Comparison of ENCODE assay signal across 1 cellular context in the genomic region with DNA sequence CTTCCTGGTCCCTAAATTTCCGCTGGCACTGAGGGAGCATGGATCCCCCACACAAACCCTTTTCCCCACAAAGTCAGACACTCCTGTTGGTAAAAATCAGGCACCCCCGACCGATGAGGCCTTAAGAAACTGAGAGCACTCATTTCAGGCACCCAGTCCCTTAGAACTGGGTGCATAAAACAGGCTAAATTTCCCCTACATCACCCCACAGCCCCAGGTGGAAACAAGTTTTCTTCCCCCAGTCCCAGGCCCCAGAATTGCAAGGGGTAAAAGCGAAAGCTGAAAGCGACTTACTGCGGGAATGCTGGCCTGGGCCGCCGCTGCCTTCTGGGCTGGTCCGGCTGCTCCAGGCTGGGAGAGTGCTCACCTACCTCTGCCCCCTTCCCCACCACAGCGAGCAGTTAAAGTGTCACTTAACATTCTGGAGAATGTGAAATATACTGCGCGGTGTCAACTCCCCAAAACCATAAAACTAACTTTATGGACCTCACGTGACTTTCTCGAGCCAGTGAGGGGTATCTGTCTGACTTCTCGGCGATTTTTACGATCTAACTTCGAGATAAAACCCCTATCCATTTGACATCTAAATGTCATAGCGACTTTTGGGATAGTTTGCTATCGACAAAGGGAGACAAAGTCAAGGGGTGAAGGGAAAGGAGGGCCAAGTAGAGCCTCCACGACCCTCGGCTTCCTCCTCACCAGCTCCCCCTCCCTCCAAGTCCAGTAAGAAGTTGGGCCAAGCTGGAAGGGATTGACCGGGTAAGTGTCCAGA.
TF ChIP-seq lines count a peak whose summit lies in the region.

Gene HOXB3, minus strand, starts transcription at position 411 of the 772 bp plus-strand sequence. CDS start 37,767 bp downstream, outside the sequence.

TF ChIP-seq in HEK293, 187 proteins besides CTCF, POLR2A, EP300 and RAD21 (continued from another document and continues in another):
- no peak for TF ChIP-seq ZNF48 (tag by site-specific recombination; IDR thresholded peaks at IDR 0.05)
- TF ChIP-seq, protein P1, sequence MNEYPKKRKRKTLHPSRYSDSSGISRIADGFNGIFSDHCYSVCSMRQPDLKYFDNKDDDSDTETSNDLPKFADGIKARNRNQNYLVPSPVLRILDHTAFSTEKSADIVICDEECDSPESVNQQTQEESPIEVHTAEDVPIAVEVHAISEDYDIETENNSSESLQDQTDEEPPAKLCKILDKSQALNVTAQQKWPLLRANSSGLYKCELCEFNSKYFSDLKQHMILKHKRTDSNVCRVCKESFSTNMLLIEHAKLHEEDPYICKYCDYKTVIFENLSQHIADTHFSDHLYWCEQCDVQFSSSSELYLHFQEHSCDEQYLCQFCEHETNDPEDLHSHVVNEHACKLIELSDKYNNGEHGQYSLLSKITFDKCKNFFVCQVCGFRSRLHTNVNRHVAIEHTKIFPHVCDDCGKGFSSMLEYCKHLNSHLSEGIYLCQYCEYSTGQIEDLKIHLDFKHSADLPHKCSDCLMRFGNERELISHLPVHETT (tag by site-specific recombination; IDR thresholded peaks at IDR 0.05), result peak; percentile 83
- peak; percentile 78 for TF ChIP-seq ZBTB17 (tag by site-specific recombination; IDR thresholded peaks at IDR 0.05)
- TF ChIP-seq MZF1 (tag by site-specific recombination; IDR thresholded peaks at IDR 0.05; ENCODE audit: borderline replicate concordance), result peak; percentile 98
- TF ChIP-seq ZNF600 (tag by site-specific recombination; IDR thresholded peaks at IDR 0.05), result peak; percentile 69
- TF ChIP-seq ZNF24 (tag by site-specific recombination; IDR thresholded peaks at IDR 0.05), result peak; percentile 53; the same call in 1 of the 2 replicates
- TF ChIP-seq GLIS1 (tag by site-specific recombination; IDR thresholded peaks at IDR 0.05), result peak; percentile 86
- peak; percentile 39 for TF ChIP-seq ZBTB8A (tag by site-specific recombination; IDR thresholded peaks at IDR 0.05)
- peak; percentile 59; the same call in 1 of the 2 replicates for TF ChIP-seq ZIC2 (tag by site-specific recombination; IDR thresholded peaks at IDR 0.05)
- TF ChIP-seq ZNF76 (tag by site-specific recombination; IDR thresholded peaks at IDR 0.05; ENCODE audit: borderline replicate concordance, low read depth), result peak; percentile 41; the same call in 1 of the 2 replicates
- TF ChIP-seq KLF9 (tag by site-specific recombination; IDR thresholded peaks at IDR 0.05; ENCODE audit: low read depth), result no peak
- TF ChIP-seq ZBTB26 (tag by site-specific recombination; optimal IDR thresholded peaks at IDR 0.05), result peak; percentile 25
- TF ChIP-seq, protein P2, sequence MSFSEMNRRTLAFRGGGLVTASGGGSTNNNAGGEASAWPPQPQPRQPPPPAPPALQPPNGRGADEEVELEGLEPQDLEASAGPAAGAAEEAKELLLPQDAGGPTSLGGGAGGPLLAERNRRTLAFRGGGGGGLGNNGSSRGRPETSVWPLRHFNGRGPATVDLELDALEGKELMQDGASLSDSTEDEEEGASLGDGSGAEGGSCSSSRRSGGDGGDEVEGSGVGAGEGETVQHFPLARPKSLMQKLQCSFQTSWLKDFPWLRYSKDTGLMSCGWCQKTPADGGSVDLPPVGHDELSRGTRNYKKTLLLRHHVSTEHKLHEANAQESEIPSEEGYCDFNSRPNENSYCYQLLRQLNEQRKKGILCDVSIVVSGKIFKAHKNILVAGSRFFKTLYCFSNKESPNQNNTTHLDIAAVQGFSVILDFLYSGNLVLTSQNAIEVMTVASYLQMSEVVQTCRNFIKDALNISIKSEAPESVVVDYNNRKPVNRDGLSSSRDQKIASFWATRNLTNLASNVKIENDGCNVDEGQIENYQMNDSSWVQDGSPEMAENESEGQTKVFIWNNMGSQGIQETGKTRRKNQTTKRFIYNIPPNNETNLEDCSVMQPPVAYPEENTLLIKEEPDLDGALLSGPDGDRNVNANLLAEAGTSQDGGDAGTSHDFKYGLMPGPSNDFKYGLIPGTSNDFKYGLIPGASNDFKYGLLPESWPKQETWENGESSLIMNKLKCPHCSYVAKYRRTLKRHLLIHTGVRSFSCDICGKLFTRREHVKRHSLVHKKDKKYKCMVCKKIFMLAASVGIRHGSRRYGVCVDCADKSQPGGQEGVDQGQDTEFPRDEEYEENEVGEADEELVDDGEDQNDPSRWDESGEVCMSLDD (tag by site-specific recombination; IDR thresholded peaks at IDR 0.05), result peak; percentile 66
- no peak; the same call in 1 of the 2 replicates for TF ChIP-seq TCF7L2 (IDR thresholded peaks at IDR 0.05; ENCODE audit: borderline replicate concordance, low read depth, low read length)
- TF ChIP-seq YY1 (tag by site-specific recombination; IDR thresholded peaks at IDR 0.05), result no peak
- TF ChIP-seq GFI1B (tag by site-specific recombination; IDR thresholded peaks at IDR 0.05), result 0 out of 2 replicates have a peak, but pooled peaks have one; percentile 22
- TF ChIP-seq ZFP69B (tag by site-specific recombination; IDR thresholded peaks at IDR 0.05), result peak; percentile 19; the same call in 1 of the 2 replicates
- TF ChIP-seq ZSCAN18 (tag by site-specific recombination; IDR thresholded peaks at IDR 0.05), result no peak
- TF ChIP-seq, protein P3, sequence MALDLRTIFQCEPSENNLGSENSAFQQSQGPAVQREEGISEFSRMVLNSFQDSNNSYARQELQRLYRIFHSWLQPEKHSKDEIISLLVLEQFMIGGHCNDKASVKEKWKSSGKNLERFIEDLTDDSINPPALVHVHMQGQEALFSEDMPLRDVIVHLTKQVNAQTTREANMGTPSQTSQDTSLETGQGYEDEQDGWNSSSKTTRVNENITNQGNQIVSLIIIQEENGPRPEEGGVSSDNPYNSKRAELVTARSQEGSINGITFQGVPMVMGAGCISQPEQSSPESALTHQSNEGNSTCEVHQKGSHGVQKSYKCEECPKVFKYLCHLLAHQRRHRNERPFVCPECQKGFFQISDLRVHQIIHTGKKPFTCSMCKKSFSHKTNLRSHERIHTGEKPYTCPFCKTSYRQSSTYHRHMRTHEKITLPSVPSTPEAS (tag by site-specific recombination; IDR thresholded peaks at IDR 0.05), result peak; percentile 7; the same call in 1 of the 2 replicates
- peak; percentile 95 for TF ChIP-seq SP7 (tag by site-specific recombination; IDR thresholded peaks at IDR 0.05)
- TF ChIP-seq ZNF785 (tag by site-specific recombination; IDR thresholded peaks at IDR 0.05), result no peak
- TF ChIP-seq IKZF3 (tag by site-specific recombination; IDR thresholded peaks at IDR 0.05), result peak; percentile 94
- TF ChIP-seq MEIS1 (CRISPR knock-in tag; IDR thresholded peaks at IDR 0.05; ENCODE audit: borderline replicate concordance), result no peak
- peak; percentile 72 for TF ChIP-seq ZNF10 (tag by site-specific recombination; IDR thresholded peaks at IDR 0.05)
- peak; percentile 83 for TF ChIP-seq ZNF341 (tag by site-specific recombination; IDR thresholded peaks at IDR 0.05; ENCODE audit: low read depth)
- no peak for TF ChIP-seq YY2 (tag by site-specific recombination; IDR thresholded peaks at IDR 0.05)
- TF ChIP-seq ZNF518A (tag by site-specific recombination; conservative IDR thresholded peaks at IDR 0.05; ENCODE audit: low read depth), result peak; percentile 14; the same call in 1 of the 2 replicates
- no peak for TF ChIP-seq ELK4 (IDR thresholded peaks at IDR 0.05; ENCODE audit: borderline replicate concordance, low read depth, low read length)
- TF ChIP-seq KLF16 (tag by site-specific recombination; IDR thresholded peaks at IDR 0.05), result peak; percentile 80
- TF ChIP-seq ZNF610 (tag by site-specific recombination; IDR thresholded peaks at IDR 0.05; ENCODE audit: borderline replicate concordance), result peak; percentile 29; the same call in 1 of the 2 replicates
- TF ChIP-seq BCL11B (tag by site-specific recombination; IDR thresholded peaks at IDR 0.05; ENCODE audit: low read depth), result peak; percentile 89
- TF ChIP-seq, protein P4, sequence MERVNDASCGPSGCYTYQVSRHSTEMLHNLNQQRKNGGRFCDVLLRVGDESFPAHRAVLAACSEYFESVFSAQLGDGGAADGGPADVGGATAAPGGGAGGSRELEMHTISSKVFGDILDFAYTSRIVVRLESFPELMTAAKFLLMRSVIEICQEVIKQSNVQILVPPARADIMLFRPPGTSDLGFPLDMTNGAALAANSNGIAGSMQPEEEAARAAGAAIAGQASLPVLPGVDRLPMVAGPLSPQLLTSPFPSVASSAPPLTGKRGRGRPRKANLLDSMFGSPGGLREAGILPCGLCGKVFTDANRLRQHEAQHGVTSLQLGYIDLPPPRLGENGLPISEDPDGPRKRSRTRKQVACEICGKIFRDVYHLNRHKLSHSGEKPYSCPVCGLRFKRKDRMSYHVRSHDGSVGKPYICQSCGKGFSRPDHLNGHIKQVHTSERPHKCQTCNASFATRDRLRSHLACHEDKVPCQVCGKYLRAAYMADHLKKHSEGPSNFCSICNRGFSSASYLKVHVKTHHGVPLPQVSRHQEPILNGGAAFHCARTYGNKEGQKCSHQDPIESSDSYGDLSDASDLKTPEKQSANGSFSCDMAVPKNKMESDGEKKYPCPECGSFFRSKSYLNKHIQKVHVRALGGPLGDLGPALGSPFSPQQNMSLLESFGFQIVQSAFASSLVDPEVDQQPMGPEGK (tag by site-specific recombination; IDR thresholded peaks at IDR 0.05), result peak; percentile 93
- TF ChIP-seq ZNF660 (tag by site-specific recombination; IDR thresholded peaks at IDR 0.05), result peak; percentile 80
- TF ChIP-seq SP3 (tag by site-specific recombination; IDR thresholded peaks at IDR 0.05), result peak; percentile 8; the same call in 1 of the 2 replicates
- TF ChIP-seq PRDM1 (tag by site-specific recombination; IDR thresholded peaks at IDR 0.05), result peak; percentile 97
- no peak for TF ChIP-seq ZNF155 (tag by site-specific recombination; IDR thresholded peaks at IDR 0.05)
- peak; percentile 60 for TF ChIP-seq KLF1 (tag by site-specific recombination; IDR thresholded peaks at IDR 0.05)
- no peak; the same call in 1 of the 2 replicates for TF ChIP-seq ZNF335 (tag by site-specific recombination; conservative IDR thresholded peaks at IDR 0.05)
- peak; percentile 60 for TF ChIP-seq ZNF692 (tag by site-specific recombination; IDR thresholded peaks at IDR 0.05)
